1 cellular context compared by ENCODE assay signal in the genomic region with DNA sequence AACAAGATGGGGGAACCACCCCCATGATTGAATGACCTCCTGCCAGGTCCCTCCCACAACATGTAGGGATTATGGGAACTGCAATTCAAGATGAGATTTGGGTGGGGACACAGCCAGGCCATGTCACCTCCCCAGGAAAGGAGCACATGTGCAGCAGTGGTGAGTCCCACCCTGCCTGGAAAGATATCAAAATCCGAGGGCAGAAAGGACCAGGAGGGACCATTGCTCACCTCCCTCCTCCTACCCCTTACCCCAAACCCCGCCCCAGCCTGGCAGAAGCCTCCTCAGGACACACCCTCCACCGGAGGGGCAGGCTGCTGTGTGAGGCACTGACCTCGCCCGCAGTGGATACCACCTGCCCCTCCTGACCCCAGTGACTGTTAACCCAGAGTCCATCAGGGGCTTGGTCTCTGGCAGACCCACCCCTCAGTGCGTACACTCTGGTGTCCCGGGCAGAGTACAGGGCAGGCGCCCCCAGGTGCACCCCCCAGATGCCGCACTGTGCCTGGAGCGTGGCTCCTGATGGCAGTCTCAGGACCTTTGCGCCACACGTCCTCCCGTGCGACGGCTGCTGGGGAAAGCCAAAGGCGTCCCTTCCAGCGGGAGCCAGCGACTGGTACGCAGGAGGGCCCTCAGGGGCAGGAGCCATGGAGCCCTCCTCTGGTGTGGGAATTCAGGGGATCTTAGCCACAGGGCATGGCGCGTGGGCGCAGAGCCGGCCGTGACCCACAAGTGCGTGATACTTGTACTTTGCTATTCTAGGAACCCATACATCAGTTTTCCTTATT.
TF ChIP-seq lines count a peak whose summit lies in the region.

No MANE protein-coding gene starts in this region.

TF ChIP-seq in HCT116, 20 proteins besides CTCF, POLR2A, EP300 and RAD21 (continued from another document):
- TF ChIP-seq YY1 (IDR thresholded peaks at IDR 0.05; ENCODE audit: extremely low read depth, insufficient replicate concordance, low read depth, low read length) (no peak), FOSL1 (IDR thresholded peaks at IDR 0.05; ENCODE audit: low read depth) (no peak), CBX3 (IDR thresholded peaks at IDR 0.05; ENCODE audit: low read depth) (no peak), ELF1 (IDR thresholded peaks at IDR 0.05; ENCODE audit: borderline replicate concordance, low read depth) (no peak), REST (IDR thresholded peaks at IDR 0.05; ENCODE audit: low read depth) (no peak), POLR2AphosphoS5 (IDR thresholded peaks at IDR 0.05; ENCODE audit: low read depth, low read length) (no peak), SIN3A (IDR thresholded peaks at IDR 0.05; ENCODE audit: low read depth) (no peak), CEBPB (IDR thresholded peaks at IDR 0.05; ENCODE audit: low read depth) (no peak), ZNF274 (IDR thresholded peaks at IDR 0.05; ENCODE audit: low read depth, low read length) (no peak), EZH2 (IDR thresholded peaks at IDR 0.05) (no peak), ZBTB33 (IDR thresholded peaks at IDR 0.05; ENCODE audit: extremely low read depth, insufficient replicate concordance, low read length) (no peak)
- TF ChIP-seq, protein P1, sequence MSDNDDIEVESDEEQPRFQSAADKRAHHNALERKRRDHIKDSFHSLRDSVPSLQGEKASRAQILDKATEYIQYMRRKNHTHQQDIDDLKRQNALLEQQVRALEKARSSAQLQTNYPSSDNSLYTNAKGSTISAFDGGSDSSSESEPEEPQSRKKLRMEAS (IDR thresholded peaks at IDR 0.05), result no peak
